In the genomic region with DNA sequence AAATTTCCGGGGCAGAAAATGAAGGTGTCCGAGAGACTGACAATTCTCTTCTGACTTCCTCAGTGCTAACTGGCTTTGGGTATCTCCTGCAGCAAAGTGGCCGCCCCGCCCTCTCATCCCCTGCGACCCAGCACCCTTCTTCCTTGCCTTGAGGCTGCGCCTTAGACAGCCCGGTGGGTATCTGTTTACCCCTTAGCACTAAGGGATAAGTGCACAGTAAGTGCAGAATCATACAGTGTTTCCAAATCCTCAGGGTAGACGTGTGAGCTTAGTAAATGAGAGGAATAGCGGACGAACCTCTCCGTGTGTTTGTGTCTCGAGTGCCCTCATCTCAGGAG, we compare ENCODE assay signal across 8 cellular contexts. TPM values are rescaled to one million over a fixed set of nuclear protein-coding genes. Genes with fewer than 3 reads are reported as not detected.
DNase-seq lines count a peak whose midpoint lies in the region; ATAC-seq and TF ChIP-seq lines count a peak whose summit lies in the region.

No MANE protein-coding gene starts in this region.

- under 1% methylated on average over 12 of the region's 12 CpGs for WGBS in prostate gland

- H3K4me3 ChIP-seq in RWPE2 (ENCODE audit: severe bottlenecking), result peak overlapping the region; percentile 72
- peak overlapping the region; percentile 83 for H3K4me3 ChIP-seq in fibroblast of villous mesenchyme (ENCODE audit: low read depth, low read length)
- peak overlapping the region; percentile 67 to 95 for H3K4me3 ChIP-seq in prostate gland

- TF ChIP-seq CTCF in C4-2B (conservative IDR thresholded peaks at IDR 0.05), result no peak
- TF ChIP-seq CTCF in RWPE2 (IDR thresholded peaks at IDR 0.05; ENCODE audit: poor library complexity, severe bottlenecking), result no peak
- TF ChIP-seq CTCF in fibroblast of villous mesenchyme (IDR thresholded peaks at IDR 0.05; ENCODE audit: insufficient read depth, low read depth, low read length), result no peak
- TF ChIP-seq CTCF in prostate gland (IDR thresholded peaks at IDR 0.05), result no peak
- TF ChIP-seq CTCF in GM13977 (IDR thresholded peaks at IDR 0.05; ENCODE audit: extremely low read depth, insufficient read depth, missing control alignments), result no peak

- no peak for TF ChIP-seq POLR2A in prostate gland (IDR thresholded peaks at IDR 0.05)

- peaks cover 8% of the 10 kb centered on the region; the same call in 1 of the 2 replicates for H3K36me3 ChIP-seq in RWPE2 (ENCODE audit: low read depth)
- no peaks in the 10 kb centered on the region for H3K36me3 ChIP-seq in prostate gland

- H3K9me3 ChIP-seq in RWPE2 (ENCODE audit: severe bottlenecking) (no peaks in the 10 kb centered on the region), prostate gland (no peaks in the 10 kb centered on the region)

- H3K4me1 ChIP-seq in RWPE2 (ENCODE audit: insufficient read depth, poor library complexity, severe bottlenecking), result peaks cover 26% of the 10 kb centered on the region
- H3K4me1 ChIP-seq in prostate gland (replicated peaks), result no peaks in the 10 kb centered on the region

- ATAC-seq in GM21786 (IDR thresholded peaks at IDR 0.05; ENCODE audit: unreplicated experiment) (peak; percentile 38), RWPE2 (ENCODE audit: low read depth) (peak; percentile 66)

- DNase-seq in RWPE2 (ENCODE audit: low spot score) (no peak), fibroblast of villous mesenchyme (ENCODE audit: low read depth) (no peak), prostate gland (ENCODE audit: low spot score) (no peak), GM13977 (ENCODE audit: low spot score) (no peak), NCI-H526 (lab: John Stamatoyannopoulos, UW) (no peak)
- DNase-seq in stimulated activated CD4-positive, alpha-beta T cell treated with anti-CD3 and anti-CD28 coated beads, Interleukin-4, amount 100 ng/mL, for 24 hours, result no peak

- in situ Hi-C loops in GM13977 (cut with MboI; ENCODE audit: low pct_unique_long_range_greater_than_20kb, low sequenced_read_pairs, unreplicated experiment), result no loop called here

- H3K27ac ChIP-seq in C4-2B (peak overlapping the region; percentile 95), RWPE2 (ENCODE audit: poor library complexity, severe bottlenecking) (peak overlapping the region; percentile 60), prostate gland (peak overlapping the region; percentile 93 to 96)

- no peaks in the 10 kb centered on the region for H3K27me3 ChIP-seq in RWPE2 (ENCODE audit: insufficient read depth, poor library complexity, severe bottlenecking)
- no peaks in the 10 kb centered on the region for H3K27me3 ChIP-seq in prostate gland (replicated peaks; ENCODE audit: insufficient read depth)

- intact Hi-C loops in prostate gland (cut with DNase I), result no loop called here

RNA-seq across cellular contexts. Expression of gene CHORDC1, which starts 0.4 kb away (rescaled TPM):
- 24.8 and 43.2 TPM in 2 replicates for total RNA-seq in fibroblast of villous mesenchyme
- 10 to 100 TPM; 32.0 to 45.8 TPM for total RNA-seq in prostate gland
